20 cellular contexts compared by ENCODE assay signal in genomic region chr12:95810411-95810810, GRCh38. TPM values are rescaled to one million over a fixed set of nuclear protein-coding genes. Genes with fewer than 3 reads are reported as not detected.
DNase-seq lines count a peak whose midpoint lies in the region; ATAC-seq, FAIRE-seq and TF ChIP-seq lines count a peak whose summit lies in the region.
"Had no signal": no experiment of that assay in that cellular context is flagged by ENCODE, and none has a peak within 500 bp of the region (broad histone marks: within the 10 kb centered on the region; RNA-seq: fewer than 3 reads in every experiment).

No MANE protein-coding gene starts in this region.

- H3K4me2 ChIP-seq in A549: no peak overlapping the region
- H3K4me2 ChIP-seq in PC-9: peak overlapping the region; percentile 65

- no peaks in the 10 kb centered on the region for H3K27me3 ChIP-seq in PC-9 (ENCODE audit: insufficient read depth, low read depth)

- TF ChIP-seq CTCF in A549 (IDR thresholded peaks at IDR 0.05) (no peak), PC-9 (conservative IDR thresholded peaks at IDR 0.05) (no peak), mesothelial cell of epicardium (IDR thresholded peaks at IDR 0.05; ENCODE audit: unreplicated experiment) (no peak), type B pancreatic cell (conservative IDR thresholded peaks at IDR 0.05) (no peak)

- intact Hi-C loops in PC-9 (cut with micrococcal nuclease; ENCODE audit: unreplicated experiment): loop anchor here (1.0 kb wide), 1 partner anchor 14 kb away; no protein-coding TSS in a partner anchor

- peaks cover 8% of the 10 kb centered on the region for H3K4me1 Mint-ChIP-seq in mesothelial cell of epicardium
- no peaks in the 10 kb centered on the region for H3K4me1 Mint-ChIP-seq in type B pancreatic cell (ENCODE audit: unreplicated experiment)

- H3K4me3 Mint-ChIP-seq in mesothelial cell of epicardium (no peak overlapping the region), type B pancreatic cell (peak overlapping the region; percentile 69)
- H3K4me3 Mint-ChIP-seq: CD4-positive, alpha-beta memory T cell had no signal

- no peaks in the 10 kb centered on the region for H3K36me3 Mint-ChIP-seq in mesothelial cell of epicardium
- no peaks in the 10 kb centered on the region for H3K36me3 Mint-ChIP-seq in type B pancreatic cell
- H3K36me3 Mint-ChIP-seq: CD4-positive, alpha-beta memory T cell had no signal

- no peaks in the 10 kb centered on the region for H3K9me2 ChIP-seq in PC-9 (ENCODE audit: insufficient read depth)

- no peak for TF ChIP-seq RAD21 in A549 (conservative IDR thresholded peaks at IDR 0.05 in 1 of 2, IDR thresholded peaks at IDR 0.05 in 1 of 2)

- H3K9me3 Mint-ChIP-seq in mesothelial cell of epicardium: peaks cover 4% of the 10 kb centered on the region
- H3K9me3 Mint-ChIP-seq in type B pancreatic cell: peaks cover 5% of the 10 kb centered on the region
- H3K9me3 Mint-ChIP-seq: CD4-positive, alpha-beta memory T cell had no signal

- no peak for DNase-seq in A549 (ENCODE audit: low read depth in 1 of 2, low spot score in 1 of 2)
- peak in 1 of 2 experiments; percentile 84 for DNase-seq in PC-9
- no peak for DNase-seq in mesothelial cell of epicardium (ENCODE audit: low spot score in 2 of 2, unreplicated experiment in 2 of 2)
- no peak for DNase-seq in type B pancreatic cell (ENCODE audit: extremely low spot score, unreplicated experiment)
- no peak for DNase-seq in NCI-H2196 (lab: John Stamatoyannopoulos, UW; ENCODE audit: unreplicated experiment)
- no peak for DNase-seq in iPS-NIHi7 (ENCODE audit: extremely low spot score)
- DNase-seq: ACHN; C1 segment of cervical spinal cord; CD4-positive, alpha-beta memory T cell; COR-L47; DMS153; DND-41; GM23248; H7; HCEC 1CT had no signal

- no TSS peak for BruUV-seq in PC-9 (replicated peaks; lab: Mats Ljungman, UMichigan)

- peak overlapping the region; percentile 68 for H3K27ac Mint-ChIP-seq in mesothelial cell of epicardium
- peak overlapping the region; percentile 64 for H3K27ac Mint-ChIP-seq in type B pancreatic cell
- H3K27ac Mint-ChIP-seq: CD4-positive, alpha-beta memory T cell had no signal

- peaks cover 29% of the 10 kb centered on the region for H3K4me1 ChIP-seq in A549
- H3K4me1 ChIP-seq in PC-9 (replicated peaks; ENCODE audit: insufficient read depth): peaks cover 70% of the 10 kb centered on the region

- H4K20me1 ChIP-seq in PC-9 (ENCODE audit: insufficient read depth): no peaks in the 10 kb centered on the region

- POLR2A ChIA-PET in A549 (lab: Yijun Ruan, JAX) (interaction anchor here (1.1 kb wide), 1 partner anchor 21 kb away, joined by 3 read pairs; no protein-coding TSS in a partner anchor), PC-9 (lab: Charles Lee; ENCODE audit: unreplicated experiment) (no interaction called here)

- peaks cover 36% of the 10 kb centered on the region for H3F3A ChIP-seq in PC-9 (ENCODE audit: insufficient read depth, low read depth)

- H2AFZ ChIP-seq in PC-9: 0 out of 2 replicates have a peak overlapping the region, but pooled peaks have one; percentile 3
- H2AFZ ChIP-seq: GM23248 had no signal

- peaks cover 1% of the 10 kb centered on the region for H3K27me3 Mint-ChIP-seq in mesothelial cell of epicardium (ENCODE audit: low read depth)
- no peaks in the 10 kb centered on the region for H3K27me3 Mint-ChIP-seq in type B pancreatic cell

- CTCF ChIA-PET in A549 (lab: Yijun Ruan, JAX): interaction anchor here (0.7 to 2.9 kb wide), 6 partner anchors 11 to 236 kb away, joined by 3 to 18 read pairs (median 3); no protein-coding TSS in a partner anchor
- CTCF ChIA-PET in PC-9 (lab: Charles Lee): interaction anchor here (0.6 kb wide), 1 partner anchor 235 kb away, joined by 3 read pairs; no protein-coding TSS in a partner anchor

- TF ChIP-seq POLR2A in A549 (IDR thresholded peaks at IDR 0.05; ENCODE audit: low read length): no peak

- no peak overlapping the region for H3K4me3 ChIP-seq in A549
- no peak overlapping the region for H3K4me3 ChIP-seq in PC-9
- H3K4me3 ChIP-seq: GM23248 had no signal

- H3K79me2 ChIP-seq in PC-9 (ENCODE audit: low read depth): no peaks in the 10 kb centered on the region

- ATAC-seq in A549 (no peak), GM18870 (IDR thresholded peaks at IDR 0.05; ENCODE audit: unreplicated experiment) (no peak)

- H3K36me3 ChIP-seq in PC-9 (ENCODE audit: low read depth): no peaks in the 10 kb centered on the region

- H3K27ac ChIP-seq in A549 (peak overlapping the region; percentile 18 to 64; a peak in 4 of 6 replicates), PC-9 (peak overlapping the region; percentile 100)
- H3K27ac ChIP-seq: 22Rv1, GM23248 had no signal

- FAIRE-seq in A549 (lab: Jason Lieb, UNC): no peak
- FAIRE-seq: A204.1, GM12892, H1 had no signal

- peaks cover 12% of the 10 kb centered on the region; the same call in 1 of the 3 replicates for H3K9me3 ChIP-seq in A549
- H3K9me3 ChIP-seq in PC-9 (ENCODE audit: insufficient read depth, low read depth): peaks cover 3% of the 10 kb centered on the region; the same call in 1 of the 2 replicates

- WGBS in A549 (ENCODE audit: missing lambda C conversion rate): 74% methylated on average over 2 of the region's 2 CpGs

- TF ChIP-seq EP300 in A549 (IDR thresholded peaks at IDR 0.05): no peak

TF ChIP-seq in A549, 52 proteins besides CTCF, POLR2A, EP300 and RAD21:
- TF ChIP-seq ZNF302 (CRISPR knock-in tag; IDR thresholded peaks at IDR 0.05): no peak
- no peak for TF ChIP-seq MAFK (IDR thresholded peaks at IDR 0.05; ENCODE audit: partially characterized antibody)
- no peak for TF ChIP-seq FOXS1 (CRISPR knock-in tag; IDR thresholded peaks at IDR 0.05)
- no peak for TF ChIP-seq HDAC2 (IDR thresholded peaks at IDR 0.05)
- no peak for TF ChIP-seq NR3C1 (IDR thresholded peaks at IDR 0.05)
- TF ChIP-seq GATA3 (IDR thresholded peaks at IDR 0.05; ENCODE audit: borderline replicate concordance): no peak
- TF ChIP-seq KDM5A (IDR thresholded peaks at IDR 0.05): no peak
- no peak for TF ChIP-seq MAX (IDR thresholded peaks at IDR 0.05)
- no peak for TF ChIP-seq PBX3 (IDR thresholded peaks at IDR 0.05)
- TF ChIP-seq EHF (CRISPR knock-in tag; IDR thresholded peaks at IDR 0.05): no peak
- no peak for TF ChIP-seq TP53 (CRISPR knock-in tag; IDR thresholded peaks at IDR 0.05)
- no peak for TF ChIP-seq JUNB (IDR thresholded peaks at IDR 0.05)
- no peak for TF ChIP-seq FOSB (CRISPR knock-in tag; IDR thresholded peaks at IDR 0.05)

RNA-seq across cellular contexts. Expression of gene NTN4, which starts 19.8 kb away (rescaled TPM):
- polyA plus RNA-seq in A549 (2011; rRNA removed) (132 and 168 TPM in 2 replicates), A549 (2017; fragmentation: RNase III; extraction: RNeasy Plus Mini Kit Qiagen cat#74134 plus additional on column Dnase treatment) (36.9 to 37.3 TPM (median 37.1 TPM) in 3 replicates)
- 63.1 and 77.4 TPM in 2 replicates for polyA plus RNA-seq in A549 (2012; cell fraction: cytosol; rRNA removed)
- 77.0 and 82.3 TPM in 2 replicates for polyA plus RNA-seq in A549 (2012; cell fraction: nucleus; rRNA removed)
- polyA minus RNA-seq in A549 (2011; rRNA and poly(A)+ RNA removed): 274 and 323 TPM in 2 replicates
- total RNA-seq in PC-9 (2021) (41.5 and 46.0 TPM in 2 replicates), mesothelial cell of epicardium (4.8 to 6.0 TPM (median 5.9 TPM) in 3 replicates), type B pancreatic cell (ENCODE audit: low replicate concordance) (21.2 and 23.5 TPM in 2 replicates)

RNA-seq across cellular contexts. Expression of gene SNRPF, which starts 48.3 kb away (rescaled TPM):
- polyA plus RNA-seq in A549 (2011; rRNA removed) (45.8 and 66.3 TPM in 2 replicates), A549 (2017; fragmentation: RNase III; extraction: RNeasy Plus Mini Kit Qiagen cat#74134 plus additional on column Dnase treatment) (204 to 221 TPM (median 204 TPM) in 3 replicates)
- polyA plus RNA-seq in A549 (2012; cell fraction: cytosol; rRNA removed): 105 and 161 TPM in 2 replicates
- polyA plus RNA-seq in A549 (2012; cell fraction: nucleus; rRNA removed): 22.7 and 23.3 TPM in 2 replicates
- 15.3 and 16.7 TPM in 2 replicates for polyA minus RNA-seq in A549 (2011; rRNA and poly(A)+ RNA removed)
- total RNA-seq in PC-9 (2021) (31.1 and 50.3 TPM in 2 replicates), mesothelial cell of epicardium (36.7 to 37.6 TPM (median 36.9 TPM) in 3 replicates), type B pancreatic cell (ENCODE audit: low replicate concordance) (31.9 and 42.9 TPM in 2 replicates)
